1 cellular context compared by ENCODE assay signal in the genomic region with DNA sequence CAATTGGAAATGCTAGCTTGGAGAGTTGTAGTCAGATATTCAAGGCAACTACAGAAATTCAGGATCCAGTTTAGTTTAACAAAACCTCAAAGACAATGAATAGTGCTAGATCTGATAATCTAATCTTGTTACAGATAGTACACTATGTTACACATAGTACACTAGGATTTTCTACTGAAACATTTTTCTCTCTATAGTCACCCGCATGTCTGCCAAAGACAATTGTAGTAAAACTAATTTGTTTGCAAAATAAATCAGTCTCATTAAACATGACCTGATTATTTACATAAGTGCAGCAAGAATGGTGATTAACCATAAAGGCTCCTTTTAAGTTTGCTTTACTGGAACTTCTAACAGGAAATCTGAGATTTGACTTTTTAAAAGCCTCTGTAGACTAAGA.
TF ChIP-seq lines count a peak whose summit lies in the region.

No MANE protein-coding gene starts in this region.

TF ChIP-seq in IMR-90, 13 proteins besides CTCF, POLR2A, EP300 and RAD21:
- TF ChIP-seq MAFK (IDR thresholded peaks at IDR 0.05; ENCODE audit: low read depth, low read length): no peak
- TF ChIP-seq, protein P1, sequence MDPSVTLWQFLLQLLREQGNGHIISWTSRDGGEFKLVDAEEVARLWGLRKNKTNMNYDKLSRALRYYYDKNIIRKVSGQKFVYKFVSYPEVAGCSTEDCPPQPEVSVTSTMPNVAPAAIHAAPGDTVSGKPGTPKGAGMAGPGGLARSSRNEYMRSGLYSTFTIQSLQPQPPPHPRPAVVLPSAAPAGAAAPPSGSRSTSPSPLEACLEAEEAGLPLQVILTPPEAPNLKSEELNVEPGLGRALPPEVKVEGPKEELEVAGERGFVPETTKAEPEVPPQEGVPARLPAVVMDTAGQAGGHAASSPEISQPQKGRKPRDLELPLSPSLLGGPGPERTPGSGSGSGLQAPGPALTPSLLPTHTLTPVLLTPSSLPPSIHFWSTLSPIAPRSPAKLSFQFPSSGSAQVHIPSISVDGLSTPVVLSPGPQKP (IDR thresholded peaks at IDR 0.05; ENCODE audit: borderline replicate concordance, low read depth, low read length): no peak
